Comparison of ENCODE assay signal across 30 cellular contexts in genomic region chr11:132284611-132285010, GRCh38.
"Had no signal": no experiment of that assay in that cellular context is flagged by ENCODE, and none has a peak within 500 bp of the region (broad histone marks: within the 10 kb centered on the region; RNA-seq: fewer than 3 reads in every experiment).

No MANE protein-coding gene starts in this region.

- H3K36me3 ChIP-seq: adrenal gland, ascending aorta, breast epithelium had no signal

- H3K4me1 Mint-ChIP-seq: activated CD4-positive, alpha-beta T cell treated with anti-CD3 and anti-CD28 coated beads, Interleukin-2, amount 10 ng/mL, durations not matched to agents 7 days and 5 days; activated naive CD4-positive, alpha-beta T cell treated with anti-CD3 and anti-CD28 coated beads, Interleukin-2, amount 50 U/mL, for 24 hours; activated naive CD8-positive, alpha-beta T cell treated with anti-CD3 and anti-CD28 coated beads for 36 hours; activated naive CD8-positive, alpha-beta T cell treated with anti-CD3 and anti-CD28 coated beads, Interleukin-2, amount 50 U/mL, for 24 hours; central memory CD8-positive, alpha-beta T cell; endodermal cell had no signal

- H3K27ac ChIP-seq: adrenal gland, ascending aorta, breast epithelium, coronary artery, dorsolateral prefrontal cortex had no signal

- DNase-seq: activated CD4-positive, alpha-beta memory T cell treated with anti-CD3 and anti-CD28 coated beads, Interleukin-2, amount 10 ng/mL, durations not matched to agents 7 days and 5 days; activated CD4-positive, alpha-beta T cell treated with anti-CD3 and anti-CD28 coated beads for 1 hour; activated CD4-positive, alpha-beta T cell treated with anti-CD3 and anti-CD28 coated beads for 4 hours; activated CD4-positive, alpha-beta T cell treated with anti-CD3 and anti-CD28 coated beads, Interleukin-2, amount 10 ng/mL, durations not matched to agents 7 days and 5 days; activated CD4-positive, alpha-beta T cell treated with anti-CD3 and anti-CD28 coated beads, Interleukin-2, amount 50 U/mL, for 4 hours; activated effector memory CD4-positive, alpha-beta T cell treated with anti-CD3 and anti-CD28 coated beads, Interleukin-2, amount 50 U/mL, for 16 hours; activated naive CD4-positive, alpha-beta T cell treated with anti-CD3 and anti-CD28 coated beads for 36 hours; activated naive CD8-positive, alpha-beta T cell treated with anti-CD3 and anti-CD28 coated beads for 36 hours; activated naive CD8-positive, alpha-beta T cell treated with anti-CD3 and anti-CD28 coated beads, Interleukin-2, amount 50 U/mL, for 24 hours; activated T-cell treated with anti-CD3 and anti-CD28 coated beads, Interleukin-2, amount 50 U/mL, for 4 hours; adrenal gland; amygdala; dorsolateral prefrontal cortex; effector memory CD4-positive, alpha-beta T cell; endodermal cell; foreskin fibroblast; head of caudate nucleus; T-helper 1 cell; T-helper 17 cell had no signal

- H3K4me1 ChIP-seq: adrenal gland, ascending aorta, breast epithelium had no signal

- H3K27me3 ChIP-seq: adrenal gland, ascending aorta, dorsolateral prefrontal cortex had no signal

- H3K9me3 Mint-ChIP-seq: activated CD4-positive, alpha-beta memory T cell treated with anti-CD3 and anti-CD28 coated beads, Interleukin-2, amount 10 ng/mL, durations not matched to agents 7 days and 5 days; activated CD4-positive, alpha-beta T cell treated with anti-CD3 and anti-CD28 coated beads, Interleukin-2, amount 10 ng/mL, durations not matched to agents 7 days and 5 days; activated naive CD4-positive, alpha-beta T cell treated with anti-CD3 and anti-CD28 coated beads, Interleukin-2, amount 50 U/mL, for 24 hours; activated naive CD8-positive, alpha-beta T cell treated with anti-CD3 and anti-CD28 coated beads for 36 hours; activated naive CD8-positive, alpha-beta T cell treated with anti-CD3 and anti-CD28 coated beads, Interleukin-2, amount 50 U/mL, for 24 hours; activated T-helper 1 cell treated with anti-CD3 and anti-CD28 coated beads, Interleukin-12 subunit alpha, Interleukin-12 subunit beta, Interleukin-2, Interleukin-4 antibody, amounts not matched to agents 30 ng/mL and 10 ng/mL and 1 ng/mL, durations not matched to agents 14 hours and 24 hours and 36 hours; brain; dendritic cell treated with granulocyte-macrophage colony-stimulating factor and Interleukin-4, amounts not matched to agents 40 ng/mL and 50 ng/mL, for 4 days; endodermal cell; T-helper 2 cell treated with Interferon-gamma antibody and Interleukin-4, amounts not matched to agents 5 μg/mL and 100 μg/mL, for 36 hours had no signal

- H3K4me3 ChIP-seq: adrenal gland, ascending aorta, breast epithelium, coronary artery, dorsolateral prefrontal cortex had no signal

- ATAC-seq: activated naive CD8-positive, alpha-beta T cell treated with anti-CD3 and anti-CD28 coated beads, Interleukin-2, amount 50 U/mL, for 24 hours; activated T-cell treated with anti-CD3 and anti-CD28 coated beads, Interleukin-2, amount 50 U/mL, for 4 hours; esophagus mucosa; T-helper 17 cell had no signal

- H3K4me3 Mint-ChIP-seq: activated CD4-positive, alpha-beta memory T cell treated with anti-CD3 and anti-CD28 coated beads, Interleukin-2, amount 10 ng/mL, durations not matched to agents 7 days and 5 days; activated CD4-positive, alpha-beta T cell treated with anti-CD3 and anti-CD28 coated beads, Interleukin-2, amount 10 ng/mL, durations not matched to agents 7 days and 5 days; activated naive CD4-positive, alpha-beta T cell treated with anti-CD3 and anti-CD28 coated beads for 36 hours; activated naive CD4-positive, alpha-beta T cell treated with anti-CD3 and anti-CD28 coated beads, Interleukin-2, amount 50 U/mL, for 24 hours; activated naive CD8-positive, alpha-beta T cell treated with anti-CD3 and anti-CD28 coated beads for 36 hours; activated naive CD8-positive, alpha-beta T cell treated with anti-CD3 and anti-CD28 coated beads, Interleukin-2, amount 50 U/mL, for 24 hours; activated T-cell treated with anti-CD3 and anti-CD28 coated beads, Interleukin-2, amount 50 U/mL, for 4 hours; activated T-helper 1 cell treated with anti-CD3 and anti-CD28 coated beads, Interleukin-12 subunit alpha, Interleukin-12 subunit beta, Interleukin-2, Interleukin-4 antibody, amounts not matched to agents 30 ng/mL and 10 ng/mL and 1 ng/mL, durations not matched to agents 14 hours and 24 hours and 36 hours; brain; central memory CD8-positive, alpha-beta T cell; dendritic cell treated with granulocyte-macrophage colony-stimulating factor and Interleukin-4, amounts not matched to agents 40 ng/mL and 50 ng/mL, for 4 days; endodermal cell; T-helper 17 cell; T-helper 2 cell treated with Interferon-gamma antibody and Interleukin-4, amounts not matched to agents 5 μg/mL and 100 μg/mL, for 36 hours had no signal

- H3K36me3 Mint-ChIP-seq: activated naive CD4-positive, alpha-beta T cell treated with anti-CD3 and anti-CD28 coated beads, Interleukin-2, amount 50 U/mL, for 24 hours; activated naive CD8-positive, alpha-beta T cell treated with anti-CD3 and anti-CD28 coated beads for 36 hours; brain had no signal

- H3K27me3 Mint-ChIP-seq: activated CD4-positive, alpha-beta T cell treated with anti-CD3 and anti-CD28 coated beads, Interleukin-2, amount 10 ng/mL, durations not matched to agents 7 days and 5 days; activated naive CD8-positive, alpha-beta T cell treated with anti-CD3 and anti-CD28 coated beads for 36 hours; activated naive CD8-positive, alpha-beta T cell treated with anti-CD3 and anti-CD28 coated beads, Interleukin-2, amount 50 U/mL, for 24 hours; brain; dendritic cell treated with granulocyte-macrophage colony-stimulating factor and Interleukin-4, amounts not matched to agents 40 ng/mL and 50 ng/mL, for 4 days had no signal

- H3K27ac Mint-ChIP-seq: activated CD4-positive, alpha-beta memory T cell treated with anti-CD3 and anti-CD28 coated beads, Interleukin-2, amount 10 ng/mL, durations not matched to agents 7 days and 5 days; activated CD4-positive, alpha-beta T cell treated with anti-CD3 and anti-CD28 coated beads, Interleukin-2, amount 10 ng/mL, durations not matched to agents 7 days and 5 days; activated naive CD4-positive, alpha-beta T cell treated with anti-CD3 and anti-CD28 coated beads for 36 hours; activated naive CD4-positive, alpha-beta T cell treated with anti-CD3 and anti-CD28 coated beads, Interleukin-2, amount 50 U/mL, for 24 hours; activated naive CD8-positive, alpha-beta T cell treated with anti-CD3 and anti-CD28 coated beads for 36 hours; activated naive CD8-positive, alpha-beta T cell treated with anti-CD3 and anti-CD28 coated beads, Interleukin-2, amount 50 U/mL, for 24 hours; activated T-helper 1 cell treated with anti-CD3 and anti-CD28 coated beads, Interleukin-12 subunit alpha, Interleukin-12 subunit beta, Interleukin-2, Interleukin-4 antibody, amounts not matched to agents 30 ng/mL and 10 ng/mL and 1 ng/mL, durations not matched to agents 14 hours and 24 hours and 36 hours; activated T-helper 2 cell treated with anti-CD3 and anti-CD28 coated beads, Interferon-gamma antibody, Interleukin-2, Interleukin-4, amounts not matched to agents 10 μg/mL and 5 μg/mL and 100 μg/mL, durations not matched to agents 14 hours and 24 hours and 36 hours; dendritic cell treated with granulocyte-macrophage colony-stimulating factor and Interleukin-4, amounts not matched to agents 40 ng/mL and 50 ng/mL, for 4 days; endodermal cell; T-helper 17 cell; T-helper 2 cell treated with Interferon-gamma antibody and Interleukin-4, amounts not matched to agents 5 μg/mL and 100 μg/mL, for 36 hours had no signal
